9 cellular contexts compared by ENCODE assay signal in genomic region chr20:53581444-53582311, GRCh38. TPM values are rescaled to one million over a fixed set of nuclear protein-coding genes. Genes with fewer than 3 reads are reported as not detected.
DNase-seq lines count a peak whose midpoint lies in the region; ATAC-seq and TF ChIP-seq lines count a peak whose summit lies in the region.
"Had no signal": no experiment of that assay in that cellular context is flagged by ENCODE, and none has a peak within 500 bp of the region (broad histone marks: within the 10 kb centered on the region; RNA-seq: fewer than 3 reads in every experiment).

No MANE protein-coding gene starts in this region.

- POLR2A ChIA-PET in RWPE1 (lab: Yijun Ruan, JAX; ENCODE audit: low non-redundant PET), result no interaction called here

- TF ChIP-seq POLR2A in GM18526 (IDR thresholded peaks at IDR 0.05; ENCODE audit: extremely low read depth, insufficient read length) (peak; percentile 4), sigmoid colon (IDR thresholded peaks at IDR 0.05) (no peak)

- H3K4me1 ChIP-seq in effector memory CD4-positive, alpha-beta T cell (ENCODE audit: control insufficient read depth, insufficient read depth, low read length, poor library complexity, severe bottlenecking), result peaks cover 39% of the 10 kb centered on the region
- H3K4me1 ChIP-seq in sigmoid colon, result peaks cover 0 to 49% (median 31%) of the 10 kb centered on the region in 4 donors
- peaks cover 41% of the 10 kb centered on the region for H3K4me1 ChIP-seq in foreskin keratinocyte

- intact Hi-C loops in sigmoid colon (cut with DNase I), result no loop called here

- WGBS in sigmoid colon, 2 donors, result 77 to 81% methylated on average over 46 of the region's 46 CpGs

- no peak for TF ChIP-seq EP300 in sigmoid colon (IDR thresholded peaks at IDR 0.05)

- CTCF ChIA-PET in RWPE1 (lab: Yijun Ruan, JAX), result interaction anchor here (0.9 to 1.3 kb wide), 2 partner anchors 290 to 358 kb away, joined by 3 to 16 read pairs; no protein-coding TSS in a partner anchor

- H3K9me3 ChIP-seq in effector memory CD4-positive, alpha-beta T cell (ENCODE audit: control insufficient read depth, low read length), result no peaks in the 10 kb centered on the region
- H3K9me3 ChIP-seq in sigmoid colon, result no peaks in the 10 kb centered on the region

- H3K4me3 ChIP-seq in effector memory CD4-positive, alpha-beta T cell (ENCODE audit: insufficient read depth, low read depth, low read length, poor library complexity, severe bottlenecking), result peak overlapping the region; percentile 52
- H3K4me3 ChIP-seq in sigmoid colon, result no peak overlapping the region

- H3K36me3 ChIP-seq in effector memory CD4-positive, alpha-beta T cell (ENCODE audit: control insufficient read depth, insufficient read depth, low read length), result peaks cover 4% of the 10 kb centered on the region
- peaks cover 10 to 19% (median 15%) of the 10 kb centered on the region in 4 donors for H3K36me3 ChIP-seq in sigmoid colon

- H3K27me3 ChIP-seq in effector memory CD4-positive, alpha-beta T cell (replicated peaks; ENCODE audit: control insufficient read depth, insufficient read depth, low read length, poor library complexity, severe bottlenecking), result no peaks in the 10 kb centered on the region
- H3K27me3 ChIP-seq in sigmoid colon (no peaks in the 10 kb centered on the region), foreskin keratinocyte (no peaks in the 10 kb centered on the region)

- no peak for DNase-seq in RWPE1 (ENCODE audit: low spot score)
- no peak for DNase-seq in effector memory CD4-positive, alpha-beta T cell
- DNase-seq in sigmoid colon, result no peak
- no peak for DNase-seq in foreskin keratinocyte
- no peak for DNase-seq in SK-N-DZ (ENCODE audit: low spot score)
- DNase-seq: erythroblast had no signal

- peak overlapping the region; percentile 72 for H3K27ac ChIP-seq in RWPE1
- H3K27ac ChIP-seq in effector memory CD4-positive, alpha-beta T cell (ENCODE audit: insufficient read depth, low read length, poor library complexity, severe bottlenecking), result peak overlapping the region; percentile 75
- H3K27ac ChIP-seq in sigmoid colon, result peak overlapping the region; percentile 67 to 79 (median 72)
- no peak overlapping the region for H3K27ac ChIP-seq in foreskin keratinocyte

- ATAC-seq in HG03108 (IDR thresholded peaks at IDR 0.05; ENCODE audit: unreplicated experiment), result no peak
- ATAC-seq in foreskin keratinocyte, result no peak
- no peak for ATAC-seq in HG03571 (IDR thresholded peaks at IDR 0.05; ENCODE audit: unreplicated experiment)

- no peak for TF ChIP-seq CTCF in RWPE1 (conservative IDR thresholded peaks at IDR 0.05; ENCODE audit: low read depth)
- TF ChIP-seq CTCF in sigmoid colon (IDR thresholded peaks at IDR 0.05), result no peak
- TF ChIP-seq CTCF in foreskin keratinocyte (conservative IDR thresholded peaks at IDR 0.05), result no peak

RNA-seq across cellular contexts. Expression of gene ZNF217, which starts 12.0 kb away (rescaled TPM):
- 10 to 100 TPM; 11.4 to 20.2 (median 15.9) TPM for total RNA-seq in sigmoid colon
- 10 to 100 TPM; 17.6 to 27.0 (median 21.0) TPM for polyA plus RNA-seq in sigmoid colon
- 36.8 and 37.4 TPM in 2 replicates for total RNA-seq in foreskin keratinocyte
- polyA plus RNA-seq in foreskin keratinocyte, result 5.1 and 5.9 TPM in 2 replicates
- polyA plus RNA-seq in SK-N-DZ (2014; cell fraction: cytosol; rRNA removed), result 9.8 and 10.8 TPM in 2 replicates
- polyA plus RNA-seq in SK-N-DZ (2014; cell fraction: nucleus; rRNA removed), result 9.4 and 19.0 TPM in 2 replicates
